In genomic region chr7:127254163-127254684, GRCh38 we compare ENCODE assay signal across 9 cellular contexts. TPM values are rescaled to one million over a fixed set of nuclear protein-coding genes. Genes with fewer than 3 reads are reported as not detected.
A peak's percentile ranks its signal among the peaks of the same experiment; 100 is the strongest.
DNase-seq lines count a peak whose midpoint lies in the region; ATAC-seq, FAIRE-seq and TF ChIP-seq lines count a peak whose summit lies in the region.
"Had no signal": no experiment of that assay in that cellular context is flagged by ENCODE, and none has a peak within 500 bp of the region (broad histone marks: within the 10 kb centered on the region; RNA-seq: fewer than 3 reads in every experiment).

No MANE protein-coding gene starts in this region.

- peaks cover 8 to 11% of the 10 kb centered on the region in 2 donors for H3K4me1 Mint-ChIP-seq in natural killer cell treated with Interleukin-12 subunit alpha and Interleukin-12 subunit beta and Interleukin-15 and Interleukin-18, amount 100 ng/mL, for 72 hours (ENCODE audit: low read depth in 2 of 2)

- no peak for FAIRE-seq in K562 (lab: Jason Lieb, UNC)
- FAIRE-seq: colon had no signal

- H3K4me3 ChIP-seq in BLaER1 treated with 17β-estradiol and CSF1 and Interleukin-3, amounts not matched to agents 10 nM and 100 nM: peak overlapping the region; percentile 68 to 82 (median 72)
- peak overlapping the region; percentile 77 for H3K4me3 ChIP-seq in HUES48 (ENCODE audit: low read depth, low read length)
- peak overlapping the region; percentile 53; the same call in 1 of the 2 replicates for H3K4me3 ChIP-seq in K562

- H3K4me3 Mint-ChIP-seq in natural killer cell treated with Interleukin-12 subunit alpha and Interleukin-12 subunit beta and Interleukin-15 and Interleukin-18, amount 100 ng/mL, for 72 hours: peak overlapping the region; percentile 78

- H3K36me3 Mint-ChIP-seq in natural killer cell treated with Interleukin-12 subunit alpha and Interleukin-12 subunit beta and Interleukin-15 and Interleukin-18, amount 100 ng/mL, for 72 hours: no peaks in the 10 kb centered on the region

- H3K4me2 ChIP-seq in BLaER1 treated with 17β-estradiol and CSF1 and Interleukin-3, amounts not matched to agents 10 nM and 100 nM: peak overlapping the region; percentile 93 to 100 (median 98)
- no peak overlapping the region for H3K4me2 ChIP-seq in K562 (ENCODE audit: insufficient read depth, low read length)

- no peaks in the 10 kb centered on the region for H3K9me1 ChIP-seq in K562 (ENCODE audit: control insufficient read depth, insufficient read depth, low read length)

- H3K27ac Mint-ChIP-seq in natural killer cell treated with Interleukin-12 subunit alpha and Interleukin-12 subunit beta and Interleukin-15 and Interleukin-18, amount 100 ng/mL, for 72 hours: no peak overlapping the region

- peaks cover 23 to 32% (median 27%) of the 10 kb centered on the region in 10 experiments for H3K4me1 ChIP-seq in BLaER1 treated with 17β-estradiol and CSF1 and Interleukin-3, amounts not matched to agents 10 nM and 100 nM
- peaks cover 8% of the 10 kb centered on the region; the same call in 1 of the 2 replicates for H3K4me1 ChIP-seq in HUES48 (ENCODE audit: control insufficient read depth, insufficient read depth, low read length)
- peaks cover 0 to 25% of the 10 kb centered on the region in 2 experiments; a peak in 4 of 5 replicates for H3K4me1 ChIP-seq in K562 (replicated peaks in 1 of 2; ENCODE audit: control insufficient read depth in 2 of 2, insufficient read depth in 2 of 2, low read length in 2 of 2)

- POLR2A ChIA-PET in K562 (lab: Yijun Ruan, JAX): interaction anchor here (0.6 kb wide), 1 partner anchor 37 kb away, joined by 3 read pairs; no protein-coding TSS in a partner anchor

- H3K9ac ChIP-seq in BLaER1 treated with 17β-estradiol and CSF1 and Interleukin-3, amounts not matched to agents 10 nM and 100 nM: peak overlapping the region in 4 of 11 experiments; percentile 61 to 74 (median 68); a peak in 5 of 22 replicates
- H3K9ac ChIP-seq in HUES48 (ENCODE audit: low read depth, low read length) (no peak overlapping the region), K562 (ENCODE audit: insufficient read depth in 1 of 2, low read depth in 2 of 2, low read length in 2 of 2) (no peak overlapping the region)

- H3K27ac ChIP-seq in BLaER1 treated with 17β-estradiol and CSF1 and Interleukin-3, amounts not matched to agents 10 nM and 100 nM: no peak overlapping the region
- no peak overlapping the region for H3K27ac ChIP-seq in HUES48 (ENCODE audit: low read depth, low read length)
- H3K27ac ChIP-seq in K562 (ENCODE audit: extremely low read depth, low read depth, low read length): no peak overlapping the region

- intact Hi-C loops in K562 (cut with micrococcal nuclease): loop anchor here (1.0 to 5.0 kb wide), 4 partner anchors 147 to 451 kb away; no protein-coding TSS in a partner anchor

- H4K20me1 ChIP-seq in BLaER1 treated with 17β-estradiol and CSF1 and Interleukin-3, amounts not matched to agents 10 nM and 100 nM: peaks cover 0 to 41% (median 21%) of the 10 kb centered on the region in 11 experiments; a peak in 14 of 22 replicates
- no peaks in the 10 kb centered on the region; the same call in 1 of the 2 replicates for H4K20me1 ChIP-seq in K562 (replicated peaks; ENCODE audit: control insufficient read depth, insufficient read depth, low read length)

- no peaks in the 10 kb centered on the region for H3K79me2 ChIP-seq in K562 (ENCODE audit: control insufficient read depth, insufficient read depth, low read length)

- peaks cover 40 to 70% of the 10 kb centered on the region in 2 donors for H3K27me3 Mint-ChIP-seq in natural killer cell treated with Interleukin-12 subunit alpha and Interleukin-12 subunit beta and Interleukin-15 and Interleukin-18, amount 100 ng/mL, for 72 hours

- no peak overlapping the region for H2AFZ ChIP-seq in K562 (ENCODE audit: low read depth, low read length)

- H3K27me3 ChIP-seq in BLaER1 treated with 17β-estradiol and CSF1 and Interleukin-3, amounts not matched to agents 10 nM and 100 nM: peaks cover 46 to 60% (median 52%) of the 10 kb centered on the region in 11 experiments
- H3K27me3 ChIP-seq in HUES48 (ENCODE audit: control insufficient read depth, insufficient read depth, low read length): peaks cover 56% of the 10 kb centered on the region
- peaks cover 15 to 44% of the 10 kb centered on the region in 2 experiments; a peak in 4 of 5 replicates for H3K27me3 ChIP-seq in K562 (ENCODE audit: control insufficient read depth in 2 of 2, insufficient read depth in 2 of 2, low read length in 2 of 2)

- H3K9me3 ChIP-seq in BLaER1 treated with 17β-estradiol and CSF1 and Interleukin-3, amounts not matched to agents 10 nM and 100 nM (replicated peaks in 1 of 11): no peaks in the 10 kb centered on the region
- H3K9me3 ChIP-seq in HUES48 (ENCODE audit: control insufficient read depth, insufficient read depth, low read length) (no peaks in the 10 kb centered on the region), K562 (replicated peaks; ENCODE audit: control insufficient read depth, insufficient read depth, low read depth, low read length) (no peaks in the 10 kb centered on the region)

- TF ChIP-seq POLR2A in K562 (conservative IDR thresholded peaks at IDR 0.05): no peak

- CTCF ChIA-PET in K562 (lab: Yijun Ruan, JAX; ENCODE audit: low intra/inter-chr PET ratio): no interaction called here

- H3K36me3 ChIP-seq in BLaER1 treated with 17β-estradiol and CSF1 and Interleukin-3, amounts not matched to agents 10 nM and 100 nM: no peaks in the 10 kb centered on the region
- H3K36me3 ChIP-seq in HUES48 (ENCODE audit: control insufficient read depth, insufficient read depth, low read length): no peaks in the 10 kb centered on the region
- no peaks in the 10 kb centered on the region for H3K36me3 ChIP-seq in K562 (ENCODE audit: control insufficient read depth, insufficient read depth, low read length)

- TF ChIP-seq RAD21 in K562 (CRISPR knock-in tag; conservative IDR thresholded peaks at IDR 0.05 in 1 of 2, IDR thresholded peaks at IDR 0.05 in 1 of 2): no peak

- TF ChIP-seq EP300 in K562 (IDR thresholded peaks at IDR 0.05; ENCODE audit: low read length): no peak

- peaks cover 3% of the 10 kb centered on the region for H3K9me3 Mint-ChIP-seq in natural killer cell treated with Interleukin-12 subunit alpha and Interleukin-12 subunit beta and Interleukin-15 and Interleukin-18, amount 100 ng/mL, for 72 hours

- 2% methylated on average over 11 of the region's 11 CpGs for WGBS in K562 (ENCODE audit: insufficient coverage, low coverage, missing lambda C conversion rate)

- ATAC-seq in K562 (no peak), GM19351 (IDR thresholded peaks at IDR 0.05; ENCODE audit: unreplicated experiment) (no peak)
- no peak for ATAC-seq in natural killer cell treated with Interleukin-12 subunit alpha and Interleukin-12 subunit beta and Interleukin-15 and Interleukin-18, amount 100 ng/mL, for 72 hours

- no TSS peak for BruUV-seq in K562 (replicated peaks; lab: Mats Ljungman, UMichigan)

- DNase-seq in K562 (ENCODE audit: extremely low read depth in 1 of 4, low spot score in 3 of 4) (no peak), islet precursor cell (no peak), MV-4-11 (lab: John Stamatoyannopoulos, UW) (no peak)
- no peak for DNase-seq in natural killer cell treated with Interleukin-12 subunit alpha and Interleukin-12 subunit beta and Interleukin-15 and Interleukin-18, amount 100 ng/mL, for 72 hours (ENCODE audit: low spot score)
- DNase-seq in stimulated activated CD4-positive, alpha-beta T cell treated with anti-CD3 and anti-CD28 coated beads, Interleukin-15, amount 100 ng/mL, for 24 hours: no peak

- TF ChIP-seq CTCF in K562 (IDR thresholded peaks at IDR 0.05 in 2 of 3, conservative IDR thresholded peaks at IDR 0.05 in 1 of 3; ENCODE audit: insufficient read depth in 2 of 3, low read depth in 1 of 3, low read length in 3 of 3): no peak; a peak in 1 of 6 replicates

- in situ Hi-C loops in K562 (cut with MboI): no loop called here

TF ChIP-seq in K562, 482 proteins besides CTCF, POLR2A, EP300 and RAD21 (continues in another document):
- TF ChIP-seq RBM39 (optimal IDR thresholded peaks at IDR 0.05; ENCODE audit: low read depth, low read length) (no peak), SETDB1 (IDR thresholded peaks at IDR 0.05; ENCODE audit: low read length) (no peak)

RNA-seq across cellular contexts. Expression of gene GRM8, which starts 1.5 kb away (rescaled TPM):
- total RNA-seq in K562 (2011; cell fraction: chromatin; rRNA removed; ENCODE audit: low replicate concordance): 0.35 TPM in 1 of 2 replicates, not detected in the other
- 0.33 TPM in 1 of 2 replicates, not detected in the other for total RNA-seq in K562 (2011; cell fraction: nucleolus; rRNA removed)
- not detected in 2 replicates for total RNA-seq in K562 (2011; cell fraction: nucleoplasm; rRNA removed)
- total RNA-seq in K562 (2014; rRNA removed) (not detected in 2 replicates), K562 (2014; rRNA removed; fragmentation: Illumina TruSeq; extraction: Trizol) (not detected in 2 replicates), K562 (2015; rRNA removed; fragmentation: Illumina TruSeq; extraction: Trizol) (not detected in 2 replicates), K562 (2021) (0.13 TPM in 1 of 2 replicates, not detected in the other)
- polyA plus RNA-seq in K562 (2011; rRNA removed) (0.13 TPM in 1 of 2 replicates, not detected in the other), K562 (2014; fragmentation: Illumina TruSeq; extraction: Trizol) (not detected in 2 replicates), K562 (2014; fragmentation: Nextera tagmentation; extraction: Ambion mirVana) (not detected), K562 (2014; rRNA removed) (not detected in 2 replicates)
- polyA plus RNA-seq in K562 (2011; cell fraction: cytosol; rRNA removed): 0.04 and 0.18 TPM in 2 replicates
- polyA plus RNA-seq in K562 (2011; cell fraction: nucleus; rRNA removed): not detected in 2 replicates
- 0.09 and 0.10 TPM in 2 replicates for polyA plus RNA-seq in K562 (2012)
- polyA minus RNA-seq in K562 (2011; rRNA and poly(A)+ RNA removed): not detected in 2 replicates
- not detected in 2 replicates for polyA minus RNA-seq in K562 (2011; cell fraction: cytosol; rRNA and poly(A)+ RNA removed)
- 0.44 TPM in 1 of 2 replicates, not detected in the other for polyA minus RNA-seq in K562 (2011; cell fraction: nucleus; rRNA and poly(A)+ RNA removed)
- total RNA-seq in natural killer cell treated with Interleukin-12 subunit alpha and Interleukin-12 subunit beta and Interleukin-15 and Interleukin-18, amount 100 ng/mL, for 72 hours: not detected
